In the genomic region with DNA sequence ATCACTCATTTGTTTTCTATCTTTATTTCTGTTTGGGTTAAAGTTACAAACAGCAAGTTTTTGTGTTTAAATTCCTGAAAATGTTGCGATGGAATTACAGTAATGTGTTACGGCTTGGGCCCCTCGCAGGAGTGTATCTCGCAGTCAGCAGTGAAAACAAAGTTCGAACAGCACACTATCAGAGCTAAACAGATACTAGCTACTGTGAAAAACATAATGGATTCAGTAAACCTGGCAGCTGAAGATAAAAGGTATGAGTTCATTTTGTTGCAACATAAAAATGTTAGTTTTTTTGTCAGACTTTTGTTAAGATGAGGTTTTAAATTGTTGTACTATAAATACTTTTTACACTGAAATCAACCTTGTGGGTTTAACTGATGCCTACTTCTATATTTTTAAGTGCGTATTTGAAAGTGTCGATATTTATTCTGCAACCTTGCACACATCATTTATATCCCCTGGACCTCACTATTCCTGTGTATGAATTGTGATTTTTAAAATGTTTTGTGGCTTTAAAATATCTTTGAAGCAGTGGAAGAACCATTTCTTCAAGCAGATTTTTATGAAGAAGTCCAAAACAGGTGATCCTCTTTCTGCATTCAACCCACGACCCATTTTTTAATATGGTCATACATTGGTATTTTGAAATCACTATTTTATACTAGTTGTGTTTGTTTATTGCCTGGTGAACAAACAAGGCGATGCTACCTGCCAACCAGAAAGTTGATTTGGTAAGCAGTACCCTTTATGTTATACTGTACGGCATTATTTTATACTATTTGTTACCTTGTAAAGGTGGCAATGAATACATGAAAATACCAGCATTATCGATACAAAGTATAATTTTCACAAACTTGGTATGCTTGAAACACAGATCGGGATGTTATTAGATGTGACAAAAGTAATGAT, we compare ENCODE assay signal across 30 cellular contexts.
"Had no signal": no experiment of that assay in that cellular context is flagged by ENCODE, and none has a peak within 500 bp of the region (broad histone marks: within the 10 kb centered on the region; RNA-seq: fewer than 3 reads in every experiment).

No MANE protein-coding gene starts in this region.

- H3K4me1 Mint-ChIP-seq: central memory CD8-positive, alpha-beta T cell; endodermal cell; WTC11 had no signal

- H3K4me3 ChIP-seq: coronary artery, dorsolateral prefrontal cortex, esophagus muscularis mucosa, gastrocnemius medialis, heart right ventricle had no signal

- H3K27ac ChIP-seq: brain microvascular endothelial cell, coronary artery, dorsolateral prefrontal cortex, esophagus muscularis mucosa, foreskin keratinocyte, gastrocnemius medialis, heart right ventricle, VCaP had no signal

- H3K9me3 ChIP-seq: esophagus muscularis mucosa, gastrocnemius medialis, heart right ventricle had no signal

- H3K9me3 Mint-ChIP-seq: activated CD8-positive, alpha-beta T cell treated with anti-CD3 and anti-CD28 coated beads for 36 hours; activated T-cell treated with anti-CD3 and anti-CD28 coated beads, Interleukin-2, amount 50 U/mL, for 24 hours; activated T-cell treated with anti-CD3 and anti-CD28 coated beads, Interleukin-2, amount 50 U/mL, for 72 hours; central memory CD8-positive, alpha-beta T cell; dendritic cell treated with granulocyte-macrophage colony-stimulating factor and Interleukin-4, amounts not matched to agents 40 ng/mL and 50 ng/mL, for 4 days; endodermal cell; WTC11 had no signal

- H3K27me3 Mint-ChIP-seq: activated CD8-positive, alpha-beta T cell treated with anti-CD3 and anti-CD28 coated beads for 36 hours; activated naive CD8-positive, alpha-beta T cell; activated T-cell treated with anti-CD3 and anti-CD28 coated beads, Interleukin-2, amount 50 U/mL, for 24 hours; central memory CD8-positive, alpha-beta T cell; dendritic cell treated with granulocyte-macrophage colony-stimulating factor and Interleukin-4, amounts not matched to agents 40 ng/mL and 50 ng/mL, for 4 days had no signal

- H3K27me3 ChIP-seq: brain microvascular endothelial cell, dorsolateral prefrontal cortex, esophagus muscularis mucosa, foreskin keratinocyte, gastrocnemius medialis, heart right ventricle had no signal

- FAIRE-seq: astrocyte, bronchial epithelial cell had no signal

- H3K4me1 ChIP-seq: esophagus muscularis mucosa, foreskin keratinocyte, gastrocnemius medialis, heart right ventricle had no signal

- H3K4me3 Mint-ChIP-seq: activated CD8-positive, alpha-beta T cell treated with anti-CD3 and anti-CD28 coated beads for 36 hours; activated naive CD8-positive, alpha-beta T cell; activated T-cell treated with anti-CD3 and anti-CD28 coated beads, Interleukin-2, amount 50 U/mL, for 24 hours; activated T-cell treated with anti-CD3 and anti-CD28 coated beads, Interleukin-2, amount 50 U/mL, for 72 hours; central memory CD8-positive, alpha-beta T cell; dendritic cell treated with granulocyte-macrophage colony-stimulating factor and Interleukin-4, amounts not matched to agents 40 ng/mL and 50 ng/mL, for 4 days; endodermal cell; WTC11 had no signal

- H3K27ac Mint-ChIP-seq: activated CD8-positive, alpha-beta T cell treated with anti-CD3 and anti-CD28 coated beads for 36 hours; activated naive CD8-positive, alpha-beta T cell; activated T-cell treated with anti-CD3 and anti-CD28 coated beads, Interleukin-2, amount 50 U/mL, for 24 hours; activated T-cell treated with anti-CD3 and anti-CD28 coated beads, Interleukin-2, amount 50 U/mL, for 72 hours; dendritic cell treated with granulocyte-macrophage colony-stimulating factor and Interleukin-4, amounts not matched to agents 40 ng/mL and 50 ng/mL, for 4 days; endodermal cell; WTC11 had no signal

- DNase-seq: activated CD4-positive, alpha-beta T cell treated with anti-CD3 and anti-CD28 coated beads for 1 hour; activated CD4-positive, alpha-beta T cell treated with anti-CD3 and anti-CD28 coated beads for 4 hours; activated CD4-positive, alpha-beta T cell treated with anti-CD3 and anti-CD28 coated beads, Interleukin-2, amount 50 U/mL, for 1 hour; activated CD4-positive, alpha-beta T cell treated with anti-CD3 and anti-CD28 coated beads, Interleukin-2, amount 50 U/mL, for 48 hours; activated CD8-positive, alpha-beta memory T cell treated with anti-CD3 and anti-CD28 coated beads for 24 hours; activated CD8-positive, alpha-beta T cell treated with anti-CD3 and anti-CD28 coated beads for 36 hours; activated gamma-delta T cell treated with Interleukin-2 at 50 U/mL for 16 hours; activated naive CD4-positive, alpha-beta T cell treated with anti-CD3 and anti-CD28 coated beads, Interleukin-2, amount 50 U/mL, for 16 hours; activated naive CD4-positive, alpha-beta T cell treated with Interleukin-2 at 50 U/mL for 16 hours; activated T-cell treated with anti-CD3 and anti-CD28 coated beads, Interleukin-2, amount 50 U/mL, for 24 hours; activated T-cell treated with anti-CD3 and anti-CD28 coated beads, Interleukin-2, amount 50 U/mL, for 72 hours; amniotic stem cell; anterior cingulate cortex; brain microvascular endothelial cell; dorsolateral prefrontal cortex; effector memory CD4-positive, alpha-beta T cell; endodermal cell; foreskin keratinocyte; gastrocnemius medialis; heart right ventricle; T-helper 2 cell had no signal
